Comparison of ENCODE assay signal across 1 cellular context in the genomic region with DNA sequence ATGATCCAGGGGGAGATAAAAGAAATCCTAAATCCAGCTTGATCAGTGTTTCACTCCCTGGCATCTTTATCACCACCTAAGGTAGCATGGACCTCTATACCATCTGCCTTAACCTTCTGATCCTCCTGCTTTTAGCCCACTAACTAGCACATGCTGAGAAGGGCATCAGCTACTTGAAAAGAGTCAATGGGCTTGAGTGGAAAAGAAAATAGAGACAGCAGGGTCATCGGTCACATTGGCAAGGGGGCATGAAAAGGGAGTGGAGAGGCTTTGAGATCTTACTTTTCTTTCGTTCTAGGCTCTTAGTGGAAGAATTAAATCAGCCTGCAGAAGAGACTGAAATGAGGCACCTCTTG.
TF ChIP-seq lines count a peak whose summit lies in the region.

No MANE protein-coding gene starts in this region.

TF ChIP-seq in SK-N-SH treated with all-trans-retinoic acid at 6 μM for 48 hours, 23 proteins besides CTCF, POLR2A, EP300 and RAD21 (continued from another document):
- TF ChIP-seq, protein P1, sequence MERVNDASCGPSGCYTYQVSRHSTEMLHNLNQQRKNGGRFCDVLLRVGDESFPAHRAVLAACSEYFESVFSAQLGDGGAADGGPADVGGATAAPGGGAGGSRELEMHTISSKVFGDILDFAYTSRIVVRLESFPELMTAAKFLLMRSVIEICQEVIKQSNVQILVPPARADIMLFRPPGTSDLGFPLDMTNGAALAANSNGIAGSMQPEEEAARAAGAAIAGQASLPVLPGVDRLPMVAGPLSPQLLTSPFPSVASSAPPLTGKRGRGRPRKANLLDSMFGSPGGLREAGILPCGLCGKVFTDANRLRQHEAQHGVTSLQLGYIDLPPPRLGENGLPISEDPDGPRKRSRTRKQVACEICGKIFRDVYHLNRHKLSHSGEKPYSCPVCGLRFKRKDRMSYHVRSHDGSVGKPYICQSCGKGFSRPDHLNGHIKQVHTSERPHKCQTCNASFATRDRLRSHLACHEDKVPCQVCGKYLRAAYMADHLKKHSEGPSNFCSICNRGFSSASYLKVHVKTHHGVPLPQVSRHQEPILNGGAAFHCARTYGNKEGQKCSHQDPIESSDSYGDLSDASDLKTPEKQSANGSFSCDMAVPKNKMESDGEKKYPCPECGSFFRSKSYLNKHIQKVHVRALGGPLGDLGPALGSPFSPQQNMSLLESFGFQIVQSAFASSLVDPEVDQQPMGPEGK (CRISPR knock-in tag; IDR thresholded peaks at IDR 0.05; ENCODE audit: borderline replicate concordance) = no peak
- TF ChIP-seq ZNF70 (CRISPR knock-in tag; IDR thresholded peaks at IDR 0.05) (no peak), TOX (CRISPR knock-in tag; IDR thresholded peaks at IDR 0.05; ENCODE audit: borderline replicate concordance) (no peak)
- TF ChIP-seq, protein P2, sequence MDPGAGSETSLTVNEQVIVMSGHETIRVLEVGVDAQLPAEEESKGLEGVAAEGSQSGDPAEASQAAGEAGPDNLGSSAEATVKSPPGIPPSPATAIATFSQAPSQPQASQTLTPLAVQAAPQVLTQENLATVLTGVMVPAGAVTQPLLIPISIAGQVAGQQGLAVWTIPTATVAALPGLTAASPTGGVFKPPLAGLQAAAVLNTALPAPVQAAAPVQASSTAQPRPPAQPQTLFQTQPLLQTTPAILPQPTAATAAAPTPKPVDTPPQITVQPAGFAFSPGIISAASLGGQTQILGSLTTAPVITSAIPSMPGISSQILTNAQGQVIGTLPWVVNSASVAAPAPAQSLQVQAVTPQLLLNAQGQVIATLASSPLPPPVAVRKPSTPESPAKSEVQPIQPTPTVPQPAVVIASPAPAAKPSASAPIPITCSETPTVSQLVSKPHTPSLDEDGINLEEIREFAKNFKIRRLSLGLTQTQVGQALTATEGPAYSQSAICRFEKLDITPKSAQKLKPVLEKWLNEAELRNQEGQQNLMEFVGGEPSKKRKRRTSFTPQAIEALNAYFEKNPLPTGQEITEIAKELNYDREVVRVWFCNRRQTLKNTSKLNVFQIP (CRISPR knock-in tag; IDR thresholded peaks at IDR 0.05; ENCODE audit: borderline replicate concordance, low read depth) = no peak
